ENCODE assay signal across 17 cellular contexts in genomic region chr1:235697517-235697916, GRCh38. TPM values are rescaled to one million over a fixed set of nuclear protein-coding genes. Genes with fewer than 3 reads are reported as not detected.
DNase-seq lines count a peak whose midpoint lies in the region; ATAC-seq and TF ChIP-seq lines count a peak whose summit lies in the region.
"Had no signal": no experiment of that assay in that cellular context is flagged by ENCODE, and none has a peak within 500 bp of the region (broad histone marks: within the 10 kb centered on the region; RNA-seq: fewer than 3 reads in every experiment).

No MANE protein-coding gene starts in this region.

- no peaks in the 10 kb centered on the region for H4K20me1 ChIP-seq in osteoblast (ENCODE audit: insufficient read depth, low read length)

- H2AFZ ChIP-seq in osteoblast (ENCODE audit: low read length), result no peak overlapping the region

- DNase-seq in activated naive CD4-positive, alpha-beta T cell treated with anti-CD3 and anti-CD28 coated beads for 36 hours, result peak; percentile 37
- DNase-seq in activated naive CD4-positive, alpha-beta T cell treated with Interleukin-2 at 50 U/mL for 16 hours, result no peak
- DNase-seq in GM13977 (ENCODE audit: low spot score), result peak; percentile 18
- no peak for DNase-seq in activated T-helper 2 cell treated with anti-CD3 and anti-CD28 coated beads, Interferon-gamma antibody, Interleukin-2, Interleukin-4, amounts not matched to agents 10 μg/mL and 5 μg/mL and 100 μg/mL, durations not matched to agents 14 hours and 24 hours and 36 hours (ENCODE audit: low spot score)
- peak; percentile 5 for DNase-seq in osteoblast (ENCODE audit: insufficient read length, low spot score, missing footprints)
- no peak for DNase-seq in osteocyte (ENCODE audit: extremely low spot score, unreplicated experiment)
- no peak for DNase-seq in amniotic stem cell (lab: John Stamatoyannopoulos, UW)
- DNase-seq: DMS53, heart left ventricle, mucosa of descending colon, NCI-H1092 treated with DMSO at 0.1 percent for 48 hours, NCI-H2081, NCI-H446 treated with DMSO at 0.1 percent for 48 hours, transverse colon had no signal

- TF ChIP-seq CTCF in GM13977 (IDR thresholded peaks at IDR 0.05; ENCODE audit: extremely low read depth, insufficient read depth, missing control alignments), result no peak
- no peak for TF ChIP-seq CTCF in osteoblast (IDR thresholded peaks at IDR 0.05; ENCODE audit: extremely low read depth, low read depth, low read length)
- no peak for TF ChIP-seq CTCF in osteocyte (IDR thresholded peaks at IDR 0.05)

- H3K27me3 Mint-ChIP-seq in activated naive CD4-positive, alpha-beta T cell treated with anti-CD3 and anti-CD28 coated beads for 36 hours (ENCODE audit: low read depth), result no peaks in the 10 kb centered on the region
- H3K27me3 Mint-ChIP-seq in activated T-helper 2 cell treated with anti-CD3 and anti-CD28 coated beads, Interferon-gamma antibody, Interleukin-2, Interleukin-4, amounts not matched to agents 10 μg/mL and 5 μg/mL and 100 μg/mL, durations not matched to agents 14 hours and 24 hours and 36 hours (ENCODE audit: low read depth), result no peaks in the 10 kb centered on the region
- H3K27me3 Mint-ChIP-seq in osteocyte (ENCODE audit: unreplicated experiment), result no peaks in the 10 kb centered on the region
- H3K27me3 Mint-ChIP-seq: CD4-positive, CD25-positive, alpha-beta regulatory T cell; stimulated activated memory B cell treated with anti-CD40 and anti-IgM and Interleukin-4, amounts not matched to agents 10 μg/mL and 1 μg/mL and 100 μg/mL, for 72 hours had no signal

- no peaks in the 10 kb centered on the region for H3K9me3 ChIP-seq in osteoblast (ENCODE audit: low read depth, low read length)
- H3K9me3 ChIP-seq: heart left ventricle, mucosa of descending colon, transverse colon had no signal

- H3K4me3 ChIP-seq in osteoblast (ENCODE audit: insufficient read depth, low read length), result no peak overlapping the region
- H3K4me3 ChIP-seq: heart left ventricle, mucosa of descending colon, transverse colon had no signal

- H3K27ac ChIP-seq in osteoblast (ENCODE audit: low read depth, low read length), result no peak overlapping the region
- H3K27ac ChIP-seq: heart left ventricle, transverse colon had no signal

- H3K36me3 Mint-ChIP-seq in activated naive CD4-positive, alpha-beta T cell treated with anti-CD3 and anti-CD28 coated beads for 36 hours (ENCODE audit: low read depth), result peaks cover 40% of the 10 kb centered on the region
- H3K36me3 Mint-ChIP-seq in activated T-helper 2 cell treated with anti-CD3 and anti-CD28 coated beads, Interferon-gamma antibody, Interleukin-2, Interleukin-4, amounts not matched to agents 10 μg/mL and 5 μg/mL and 100 μg/mL, durations not matched to agents 14 hours and 24 hours and 36 hours (ENCODE audit: low read depth), result peaks cover 77% of the 10 kb centered on the region
- peaks cover 50% of the 10 kb centered on the region for H3K36me3 Mint-ChIP-seq in osteocyte (ENCODE audit: unreplicated experiment)

- intact Hi-C loops in activated naive CD4-positive, alpha-beta T cell treated with anti-CD3 and anti-CD28 coated beads for 36 hours (cut with micrococcal nuclease), result loop anchor here (1.0 to 5.0 kb wide), 8 partner anchors 55 to 302 kb away; partner anchors contain the start of genes B3GALNT2 and LYST
- intact Hi-C loops in activated T-helper 2 cell treated with anti-CD3 and anti-CD28 coated beads, Interferon-gamma antibody, Interleukin-2, Interleukin-4, amounts not matched to agents 10 μg/mL and 5 μg/mL and 100 μg/mL, durations not matched to agents 14 hours and 24 hours and 36 hours (cut with micrococcal nuclease), result loop anchor here (1.0 to 10.0 kb wide), 4 partner anchors 40 to 302 kb away; no protein-coding TSS in a partner anchor

- in situ Hi-C loops in GM13977 (cut with MboI; ENCODE audit: low pct_unique_long_range_greater_than_20kb, low sequenced_read_pairs, unreplicated experiment), result no loop called here

- peaks cover 12% of the 10 kb centered on the region for H3K36me3 ChIP-seq in osteoblast (ENCODE audit: insufficient read depth, low read length)

- H3K4me1 ChIP-seq in osteoblast (ENCODE audit: insufficient read depth, low read length), result no peaks in the 10 kb centered on the region
- H3K4me1 ChIP-seq: heart left ventricle, transverse colon had no signal

- CTCF ChIA-PET in activated naive CD4-positive, alpha-beta T cell treated with anti-CD3 and anti-CD28 coated beads for 36 hours (lab: Charles Lee), result no interaction called here

- H3K4me1 Mint-ChIP-seq in activated naive CD4-positive, alpha-beta T cell treated with anti-CD3 and anti-CD28 coated beads for 36 hours (ENCODE audit: low read depth), result peaks cover 18% of the 10 kb centered on the region
- peaks cover 16% of the 10 kb centered on the region for H3K4me1 Mint-ChIP-seq in activated T-helper 2 cell treated with anti-CD3 and anti-CD28 coated beads, Interferon-gamma antibody, Interleukin-2, Interleukin-4, amounts not matched to agents 10 μg/mL and 5 μg/mL and 100 μg/mL, durations not matched to agents 14 hours and 24 hours and 36 hours (ENCODE audit: low read depth)
- no peaks in the 10 kb centered on the region for H3K4me1 Mint-ChIP-seq in osteocyte (ENCODE audit: unreplicated experiment)
- H3K4me1 Mint-ChIP-seq: stimulated activated memory B cell treated with anti-CD40 and anti-IgM and Interleukin-4, amounts not matched to agents 10 μg/mL and 1 μg/mL and 100 μg/mL, for 72 hours had no signal

- no peaks in the 10 kb centered on the region for H3K9me3 Mint-ChIP-seq in activated naive CD4-positive, alpha-beta T cell treated with anti-CD3 and anti-CD28 coated beads for 36 hours
- no peaks in the 10 kb centered on the region for H3K9me3 Mint-ChIP-seq in activated T-helper 2 cell treated with anti-CD3 and anti-CD28 coated beads, Interferon-gamma antibody, Interleukin-2, Interleukin-4, amounts not matched to agents 10 μg/mL and 5 μg/mL and 100 μg/mL, durations not matched to agents 14 hours and 24 hours and 36 hours
- no peaks in the 10 kb centered on the region for H3K9me3 Mint-ChIP-seq in osteocyte (ENCODE audit: unreplicated experiment)
- H3K9me3 Mint-ChIP-seq: CD4-positive, CD25-positive, alpha-beta regulatory T cell; stimulated activated memory B cell treated with anti-CD40 and anti-IgM and Interleukin-4, amounts not matched to agents 10 μg/mL and 1 μg/mL and 100 μg/mL, for 72 hours had no signal

- no peak overlapping the region for H3K4me2 ChIP-seq in osteoblast (ENCODE audit: insufficient read depth, low read length)

- no peaks in the 10 kb centered on the region for H3K79me2 ChIP-seq in osteoblast (ENCODE audit: insufficient read depth, low read length)

- peak overlapping the region; percentile 82 for H3K27ac Mint-ChIP-seq in activated naive CD4-positive, alpha-beta T cell treated with anti-CD3 and anti-CD28 coated beads for 36 hours
- H3K27ac Mint-ChIP-seq in activated T-helper 2 cell treated with anti-CD3 and anti-CD28 coated beads, Interferon-gamma antibody, Interleukin-2, Interleukin-4, amounts not matched to agents 10 μg/mL and 5 μg/mL and 100 μg/mL, durations not matched to agents 14 hours and 24 hours and 36 hours, result peak overlapping the region; percentile 80
- no peak overlapping the region for H3K27ac Mint-ChIP-seq in osteocyte (ENCODE audit: unreplicated experiment)
- H3K27ac Mint-ChIP-seq: stimulated activated memory B cell treated with anti-CD40 and anti-IgM and Interleukin-4, amounts not matched to agents 10 μg/mL and 1 μg/mL and 100 μg/mL, for 72 hours had no signal

- no peak for ATAC-seq in HG02678 (IDR thresholded peaks at IDR 0.05; ENCODE audit: unreplicated experiment)
- ATAC-seq: heart left ventricle; mucosa of descending colon; stimulated activated memory B cell treated with anti-CD40 and anti-IgM and Interleukin-4, amounts not matched to agents 10 μg/mL and 1 μg/mL and 100 μg/mL, for 72 hours had no signal

- H3K4me3 Mint-ChIP-seq in activated naive CD4-positive, alpha-beta T cell treated with anti-CD3 and anti-CD28 coated beads for 36 hours, result no peak overlapping the region
- H3K4me3 Mint-ChIP-seq in activated T-helper 2 cell treated with anti-CD3 and anti-CD28 coated beads, Interferon-gamma antibody, Interleukin-2, Interleukin-4, amounts not matched to agents 10 μg/mL and 5 μg/mL and 100 μg/mL, durations not matched to agents 14 hours and 24 hours and 36 hours (ENCODE audit: low read depth), result no peak overlapping the region
- H3K4me3 Mint-ChIP-seq in osteocyte (ENCODE audit: unreplicated experiment), result no peak overlapping the region
- H3K4me3 Mint-ChIP-seq: CD4-positive, CD25-positive, alpha-beta regulatory T cell; stimulated activated memory B cell treated with anti-CD40 and anti-IgM and Interleukin-4, amounts not matched to agents 10 μg/mL and 1 μg/mL and 100 μg/mL, for 72 hours had no signal

- no peaks in the 10 kb centered on the region for H3K27me3 ChIP-seq in osteoblast (ENCODE audit: insufficient read depth, low read length)
- H3K27me3 ChIP-seq: heart left ventricle, transverse colon had no signal

RNA-seq across cellular contexts. Expression of gene GNG4, which starts 47.9 kb away (rescaled TPM):
- under 1 TPM in 1 of 2 experiments, not detected in 1; 0.15 TPM for total RNA-seq in activated naive CD4-positive, alpha-beta T cell treated with anti-CD3 and anti-CD28 coated beads for 36 hours
- 167 and 170 TPM in 2 replicates for total RNA-seq in activated T-helper 2 cell treated with anti-CD3 and anti-CD28 coated beads, Interferon-gamma antibody, Interleukin-2, Interleukin-4, amounts not matched to agents 10 μg/mL and 5 μg/mL and 100 μg/mL, durations not matched to agents 14 hours and 24 hours and 36 hours
- total RNA-seq in osteoblast, result under 0.01 and 0.29 TPM in 2 replicates
- 0.34 and 0.83 TPM in 2 replicates for total RNA-seq in osteocyte
- total RNA-seq: CD4-positive, CD25-positive, alpha-beta regulatory T cell had no signal

Comparison
In these comparisons a context has a peak if more than half of its experiments do, and no peak if none do; other contexts are left out.
1. DNase-seq: peak in activated naive CD4-positive, alpha-beta T cell treated with anti-CD3 and anti-CD28 coated beads for 36 hours (single experiment), GM13977 (single experiment) and osteoblast (single experiment); none in activated naive CD4-positive, alpha-beta T cell treated with Interleukin-2 at 50 U/mL for 16 hours (single experiment), activated T-helper 2 cell treated with anti-CD3 and anti-CD28 coated beads, Interferon-gamma antibody, Interleukin-2, Interleukin-4, amounts not matched to agents 10 μg/mL and 5 μg/mL and 100 μg/mL, durations not matched to agents 14 hours and 24 hours and 36 hours (single experiment), osteocyte (single experiment) and amniotic stem cell (single experiment).
2. RNA of gene GNG4, which starts 47.9 kb away (total RNA-seq): 167 to 170 TPM in activated T-helper 2 cell treated with anti-CD3 and anti-CD28 coated beads, Interferon-gamma antibody, Interleukin-2, Interleukin-4, amounts not matched to agents 10 μg/mL and 5 μg/mL and 100 μg/mL, durations not matched to agents 14 hours and 24 hours and 36 hours; 0.34 to 0.83 TPM in osteocyte, 0.15 TPM in activated naive CD4-positive, alpha-beta T cell treated with anti-CD3 and anti-CD28 coated beads for 36 hours and under 0.01 to 0.29 TPM in osteoblast; every median in the first group is over 10 times any median in the second.